In the genomic region with DNA sequence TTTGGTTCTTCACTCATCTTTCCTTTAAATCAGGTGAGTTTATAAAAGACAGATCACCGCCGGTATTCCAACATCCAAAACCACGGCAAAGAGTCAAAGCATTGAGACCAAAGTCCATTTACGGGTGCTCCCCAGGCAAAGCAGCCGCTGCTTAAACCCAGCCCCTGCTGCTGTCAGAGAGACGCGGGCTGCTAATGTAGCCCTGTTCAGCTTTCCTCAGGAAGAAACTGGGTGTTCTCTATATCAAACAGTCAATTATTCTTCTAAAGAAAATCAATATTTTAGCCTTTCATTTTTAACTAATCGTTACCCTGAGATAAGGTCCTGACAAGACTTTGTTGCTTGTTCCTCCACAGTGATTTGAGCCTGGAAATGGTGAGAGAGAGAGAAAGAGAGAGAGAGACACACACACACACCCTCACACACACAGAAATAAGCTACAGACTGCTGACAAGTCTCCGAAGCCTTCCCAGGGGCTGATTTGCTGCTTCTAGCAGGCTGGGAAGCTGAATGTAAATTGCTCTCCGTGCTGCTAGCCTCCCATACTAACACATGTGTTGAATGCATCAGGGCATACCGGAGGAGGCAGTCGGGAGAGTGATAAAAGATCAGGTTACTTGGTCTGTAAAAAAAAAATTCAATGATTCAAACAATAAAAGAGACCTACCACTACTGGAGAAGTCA, we compare ENCODE assay signal across 7 cellular contexts.
DNase-seq lines count a peak whose midpoint lies in the region; ATAC-seq and TF ChIP-seq lines count a peak whose summit lies in the region.

No MANE protein-coding gene starts in this region.

- no peak for TF ChIP-seq CTCF in progenitor cell of endocrine pancreas (IDR thresholded peaks at IDR 0.05; ENCODE audit: unreplicated experiment)

- H3K27ac ChIP-seq in angular gyrus (ENCODE audit: low read depth, low read length), result peak overlapping the region; percentile 49

- H3K4me3 Mint-ChIP-seq in progenitor cell of endocrine pancreas (ENCODE audit: low read depth), result peak overlapping the region; percentile 73

- H3K27ac Mint-ChIP-seq in progenitor cell of endocrine pancreas, result peak overlapping the region; percentile 92

- peak; percentile 74 for DNase-seq in H4 (ENCODE audit: low spot score)
- peak; percentile 69 for DNase-seq in NCI-H2227 treated with DMSO at 0.1 percent for 48 hours (lab: John Stamatoyannopoulos, UW)
- DNase-seq in hepatic stellate cell (ENCODE audit: low spot score), result peak; percentile 11
- peak; percentile 20 for DNase-seq in progenitor cell of endocrine pancreas (ENCODE audit: low spot score, unreplicated experiment)

- peaks cover 8% of the 10 kb centered on the region for H3K9me3 Mint-ChIP-seq in progenitor cell of endocrine pancreas (ENCODE audit: low read depth)

- no peak for ATAC-seq in GM21528 (IDR thresholded peaks at IDR 0.05; ENCODE audit: low FRiP score, unreplicated experiment)
- ATAC-seq in HG02610 (IDR thresholded peaks at IDR 0.05; ENCODE audit: unreplicated experiment), result no peak

- H3K4me1 Mint-ChIP-seq in progenitor cell of endocrine pancreas (ENCODE audit: low read depth), result peaks cover 32% of the 10 kb centered on the region

- no peaks in the 10 kb centered on the region for H3K27me3 Mint-ChIP-seq in progenitor cell of endocrine pancreas

- H3K36me3 Mint-ChIP-seq in progenitor cell of endocrine pancreas (ENCODE audit: insufficient read depth), result peaks cover 5% of the 10 kb centered on the region

Comparison
In these comparisons a context has a peak if more than half of its experiments do, and no peak if none do; other contexts are left out.
1. DNase-seq: peak in every context shown above with its lines; median percentile 74 in H4; 69 in NCI-H2227 treated with DMSO at 0.1 percent for 48 hours; 20 in progenitor cell of endocrine pancreas; 11 in hepatic stellate cell.